Comparison of ENCODE assay signal across 13 cellular contexts in genomic region chr2:105388971-105389381, GRCh38. TPM values are rescaled to one million over a fixed set of nuclear protein-coding genes. Genes with fewer than 3 reads are reported as not detected.
DNase-seq lines count a peak whose midpoint lies in the region; ATAC-seq, FAIRE-seq and TF ChIP-seq lines count a peak whose summit lies in the region.
"Had no signal": no experiment of that assay in that cellular context is flagged by ENCODE, and none has a peak within 500 bp of the region (broad histone marks: within the 10 kb centered on the region; RNA-seq: fewer than 3 reads in every experiment).

No MANE protein-coding gene starts in this region.

- no peak overlapping the region for H3K27ac Mint-ChIP-seq in activated CD4-positive, alpha-beta T cell treated with anti-CD3 and anti-CD28 coated beads, Interleukin-2, amount 10 ng/mL, durations not matched to agents 24 days and 14 days
- no peak overlapping the region for H3K27ac Mint-ChIP-seq in activated naive CD8-positive, alpha-beta T cell treated with anti-CD3 and anti-CD28 coated beads for 36 hours
- H3K27ac Mint-ChIP-seq: stimulated activated naive CD8-positive, alpha-beta T cell treated with anti-CD3 and anti-CD28 coated beads, Interleukin-15, amount 100 ng/mL, for 72 hours had no signal

- no peak for FAIRE-seq in HTR-8/SVneo (lab: Jason Lieb, UNC)

- H3K36me3 Mint-ChIP-seq in activated CD4-positive, alpha-beta T cell treated with anti-CD3 and anti-CD28 coated beads, Interleukin-2, amount 10 ng/mL, durations not matched to agents 24 days and 14 days (ENCODE audit: low read depth): no peaks in the 10 kb centered on the region
- no peaks in the 10 kb centered on the region for H3K36me3 Mint-ChIP-seq in activated naive CD8-positive, alpha-beta T cell treated with anti-CD3 and anti-CD28 coated beads for 36 hours

- no peaks in the 10 kb centered on the region for H3K27me3 Mint-ChIP-seq in activated CD4-positive, alpha-beta T cell treated with anti-CD3 and anti-CD28 coated beads, Interleukin-2, amount 10 ng/mL, durations not matched to agents 24 days and 14 days
- no peaks in the 10 kb centered on the region for H3K27me3 Mint-ChIP-seq in activated naive CD8-positive, alpha-beta T cell treated with anti-CD3 and anti-CD28 coated beads for 36 hours
- H3K27me3 Mint-ChIP-seq: stimulated activated naive CD8-positive, alpha-beta T cell treated with anti-CD3 and anti-CD28 coated beads, Interleukin-15, amount 100 ng/mL, for 72 hours had no signal

- H3K4me3 Mint-ChIP-seq in activated CD4-positive, alpha-beta T cell treated with anti-CD3 and anti-CD28 coated beads, Interleukin-2, amount 10 ng/mL, durations not matched to agents 24 days and 14 days: no peak overlapping the region
- H3K4me3 Mint-ChIP-seq in activated naive CD8-positive, alpha-beta T cell treated with anti-CD3 and anti-CD28 coated beads for 36 hours: no peak overlapping the region
- H3K4me3 Mint-ChIP-seq: activated T-cell treated with anti-CD3 and anti-CD28 coated beads, Interleukin-2, amount 50 U/mL, for 4 hours; stimulated activated naive CD8-positive, alpha-beta T cell treated with anti-CD3 and anti-CD28 coated beads, Interleukin-15, amount 100 ng/mL, for 72 hours had no signal

- H3K4me3 ChIP-seq in choroid plexus epithelial cell (ENCODE audit: low read depth, low read length) (no peak overlapping the region), subcutaneous abdominal adipose tissue (ENCODE audit: low read depth in 1 of 5, low read length in 5 of 5) (no peak overlapping the region)
- H3K4me3 ChIP-seq: HAP-1 had no signal

- no peak for ATAC-seq in GM21515 (IDR thresholded peaks at IDR 0.05; ENCODE audit: unreplicated experiment)
- ATAC-seq: activated T-cell treated with anti-CD3 and anti-CD28 coated beads, Interleukin-2, amount 50 U/mL, for 4 hours; stimulated activated naive CD8-positive, alpha-beta T cell treated with anti-CD3 and anti-CD28 coated beads, Interleukin-15, amount 100 ng/mL, for 72 hours had no signal

- TF ChIP-seq CTCF in choroid plexus epithelial cell (conservative IDR thresholded peaks at IDR 0.05; ENCODE audit: low read depth, low read length): no peak

- H3K9ac ChIP-seq in subcutaneous abdominal adipose tissue (ENCODE audit: low read length in 5 of 5): no peak overlapping the region

- no peaks in the 10 kb centered on the region for H3K4me1 Mint-ChIP-seq in activated CD4-positive, alpha-beta T cell treated with anti-CD3 and anti-CD28 coated beads, Interleukin-2, amount 10 ng/mL, durations not matched to agents 24 days and 14 days
- no peaks in the 10 kb centered on the region for H3K4me1 Mint-ChIP-seq in activated naive CD8-positive, alpha-beta T cell treated with anti-CD3 and anti-CD28 coated beads for 36 hours
- H3K4me1 Mint-ChIP-seq: stimulated activated naive CD8-positive, alpha-beta T cell treated with anti-CD3 and anti-CD28 coated beads, Interleukin-15, amount 100 ng/mL, for 72 hours had no signal

- no peaks in the 10 kb centered on the region for H3K9me3 ChIP-seq in subcutaneous abdominal adipose tissue (ENCODE audit: control insufficient read depth in 5 of 5, low read length in 5 of 5)
- H3K9me3 ChIP-seq: HAP-1 had no signal

- peaks cover 0 to 15% (median 4%) of the 10 kb centered on the region in 5 donors for H3K27me3 ChIP-seq in subcutaneous abdominal adipose tissue (ENCODE audit: control insufficient read depth in 5 of 5, insufficient read depth in 4 of 5, low read length in 5 of 5)

- peak overlapping the region; percentile 23 for H3K27ac ChIP-seq in subcutaneous abdominal adipose tissue (ENCODE audit: low read depth, low read length)

- DNase-seq in HTR-8/SVneo (ENCODE audit: insufficient read length, low spot score): peak; percentile 67
- peak; percentile 97 for DNase-seq in choroid plexus epithelial cell (ENCODE audit: low read depth)
- peak; percentile 70 for DNase-seq in left kidney (ENCODE audit: low read depth, low spot score)
- DNase-seq in activated CD4-positive, alpha-beta T cell treated with anti-CD3 and anti-CD28 coated beads, Interleukin-2, amount 10 ng/mL, durations not matched to agents 24 days and 14 days: no peak
- DNase-seq in activated naive CD8-positive, alpha-beta T cell treated with anti-CD3 and anti-CD28 coated beads for 36 hours: no peak
- DNase-seq in NCI-H446 (lab: John Stamatoyannopoulos, UW): no peak
- DNase-seq: activated T-cell treated with anti-CD3 and anti-CD28 coated beads, Interleukin-2, amount 50 U/mL, for 4 hours; mesendoderm; NCI-H1105; stimulated activated naive CD8-positive, alpha-beta T cell treated with anti-CD3 and anti-CD28 coated beads, Interleukin-15, amount 100 ng/mL, for 72 hours had no signal

- intact Hi-C loops in activated CD4-positive, alpha-beta T cell treated with anti-CD3 and anti-CD28 coated beads, Interleukin-2, amount 10 ng/mL, durations not matched to agents 24 days and 14 days (cut with micrococcal nuclease): no loop called here

- H3K36me3 ChIP-seq in subcutaneous abdominal adipose tissue (ENCODE audit: control insufficient read depth in 5 of 5, insufficient read depth in 5 of 5, low read length in 5 of 5): peaks cover 0 to 14% (median 0%) of the 10 kb centered on the region in 5 donors

- H3K4me1 ChIP-seq in subcutaneous abdominal adipose tissue (ENCODE audit: control insufficient read depth in 5 of 5, insufficient read depth in 5 of 5, low read length in 5 of 5): peaks cover 3 to 26% (median 13%) of the 10 kb centered on the region in 5 donors
- H3K4me1 ChIP-seq: HAP-1 had no signal

- H3K9me3 Mint-ChIP-seq in activated CD4-positive, alpha-beta T cell treated with anti-CD3 and anti-CD28 coated beads, Interleukin-2, amount 10 ng/mL, durations not matched to agents 24 days and 14 days: no peaks in the 10 kb centered on the region
- no peaks in the 10 kb centered on the region for H3K9me3 Mint-ChIP-seq in activated naive CD8-positive, alpha-beta T cell treated with anti-CD3 and anti-CD28 coated beads for 36 hours
- H3K9me3 Mint-ChIP-seq: activated T-cell treated with anti-CD3 and anti-CD28 coated beads, Interleukin-2, amount 50 U/mL, for 4 hours; stimulated activated naive CD8-positive, alpha-beta T cell treated with anti-CD3 and anti-CD28 coated beads, Interleukin-15, amount 100 ng/mL, for 72 hours had no signal

RNA-seq across cellular contexts. Expression of gene FHL2, which starts 9.9 kb away (rescaled TPM):
- 2.4 and 3.8 TPM in 2 replicates for total RNA-seq in activated CD4-positive, alpha-beta T cell treated with anti-CD3 and anti-CD28 coated beads, Interleukin-2, amount 10 ng/mL, durations not matched to agents 24 days and 14 days
- 1 to 10 TPM; 4.7 to 5.1 TPM for total RNA-seq in activated naive CD8-positive, alpha-beta T cell treated with anti-CD3 and anti-CD28 coated beads for 36 hours

RNA-seq across cellular contexts. Expression of gene C2orf49, which starts 51.6 kb away (rescaled TPM):
- total RNA-seq in activated CD4-positive, alpha-beta T cell treated with anti-CD3 and anti-CD28 coated beads, Interleukin-2, amount 10 ng/mL, durations not matched to agents 24 days and 14 days: 20.8 and 25.5 TPM in 2 replicates
- 10 to 100 TPM; 19.0 to 22.4 TPM for total RNA-seq in activated naive CD8-positive, alpha-beta T cell treated with anti-CD3 and anti-CD28 coated beads for 36 hours

RNA-seq across cellular contexts. Expression of gene TGFBRAP1, which starts 59.4 kb away (rescaled TPM):
- total RNA-seq in activated CD4-positive, alpha-beta T cell treated with anti-CD3 and anti-CD28 coated beads, Interleukin-2, amount 10 ng/mL, durations not matched to agents 24 days and 14 days: 26.2 and 26.5 TPM in 2 replicates
- total RNA-seq in activated naive CD8-positive, alpha-beta T cell treated with anti-CD3 and anti-CD28 coated beads for 36 hours: 10 to 100 TPM; 28.7 to 30.1 TPM

Comparison
In these comparisons a context has a peak if more than half of its experiments do, and no peak if none do; other contexts are left out.
1. DNase-seq: peak in HTR-8/SVneo (single experiment), choroid plexus epithelial cell (single experiment) and left kidney (single experiment); none in activated CD4-positive, alpha-beta T cell treated with anti-CD3 and anti-CD28 coated beads, Interleukin-2, amount 10 ng/mL, durations not matched to agents 24 days and 14 days (single experiment), activated naive CD8-positive, alpha-beta T cell treated with anti-CD3 and anti-CD28 coated beads for 36 hours (single experiment) and NCI-H446 (0 of 2).